Comparison of ENCODE assay signal across 14 cellular contexts in genomic region chr1:212489284-212489859, GRCh38. TPM values are rescaled to one million over a fixed set of nuclear protein-coding genes. Genes with fewer than 3 reads are reported as not detected.
DNase-seq lines count a peak whose midpoint lies in the region; ATAC-seq and TF ChIP-seq lines count a peak whose summit lies in the region.
"Had no signal": no experiment of that assay in that cellular context is flagged by ENCODE, and none has a peak within 500 bp of the region (broad histone marks: within the 10 kb centered on the region; RNA-seq: fewer than 3 reads in every experiment).

No MANE protein-coding gene starts in this region.

- peak overlapping the region; percentile 25 for H2BK5ac ChIP-seq in trophoblast cell (ENCODE audit: low read depth, low read length, poor library complexity)

- ATAC-seq in PC-3 (no peak), right cardiac atrium (no peak), GM21723 (IDR thresholded peaks at IDR 0.05; ENCODE audit: unreplicated experiment) (no peak)
- no peak for ATAC-seq in central memory CD8-positive, alpha-beta T cell (replicated peaks; ENCODE audit: extremely low read depth, poor library complexity, severe bottlenecking)

- peak overlapping the region; percentile 29 for H3K14ac ChIP-seq in trophoblast cell (ENCODE audit: low read length)

- no peak overlapping the region for H3K4me3 ChIP-seq in PC-3 (ENCODE audit: low read length)
- no peak overlapping the region for H3K4me3 ChIP-seq in trophoblast cell (ENCODE audit: low read depth, low read length)
- no peak overlapping the region for H3K4me3 ChIP-seq in right cardiac atrium (ENCODE audit: low read length)

- H3K9ac ChIP-seq in PC-3 (ENCODE audit: low read length) (peak overlapping the region; percentile 43), trophoblast cell (ENCODE audit: low read length) (no peak overlapping the region)

- no peaks in the 10 kb centered on the region for H3F3A ChIP-seq in PC-3 (ENCODE audit: low read length, unreplicated experiment)

- H2BK12ac ChIP-seq in trophoblast cell (ENCODE audit: low read length) = peak overlapping the region; percentile 15

- H3K4me1 ChIP-seq in PC-3 (ENCODE audit: insufficient read depth, low read length) (peaks cover 42% of the 10 kb centered on the region), trophoblast cell (ENCODE audit: control insufficient read depth in 1 of 2, insufficient read depth in 2 of 2, low read length in 2 of 2) (peaks cover 32 to 42% of the 10 kb centered on the region in 2 experiments), right cardiac atrium (ENCODE audit: control insufficient read depth, insufficient read depth, low read length) (no peaks in the 10 kb centered on the region)

- no peak overlapping the region for H3K4ac ChIP-seq in trophoblast cell (ENCODE audit: low read depth, low read length)

- H2BK120ac ChIP-seq in trophoblast cell (ENCODE audit: insufficient read depth, low read length, poor library complexity) = peak overlapping the region; percentile 14

- peaks cover 33% of the 10 kb centered on the region for H3K79me1 ChIP-seq in trophoblast cell (ENCODE audit: low read length)

- no peak for TF ChIP-seq CTCF in 22Rv1 (IDR thresholded peaks at IDR 0.05)
- no peak for TF ChIP-seq CTCF in PC-3 (conservative IDR thresholded peaks at IDR 0.05; ENCODE audit: low read depth, low read length)

- intact Hi-C loops in PC-3 (cut with micrococcal nuclease) = loop anchor here (5.0 kb wide), 1 partner anchor 528 kb away; the partner anchor contains the start of gene ANGEL2
- intact Hi-C loops in right cardiac atrium (cut with DNase I) = loop anchor here in 1 of 4 donors (5.0 kb wide), 1 partner anchor 138 kb away; no protein-coding TSS in a partner anchor

- H3K9me2 ChIP-seq in PC-3 (replicated peaks; ENCODE audit: low read length) = no peaks in the 10 kb centered on the region

- no peaks in the 10 kb centered on the region for H3K27me3 ChIP-seq in PC-3 (ENCODE audit: low read length)
- H3K27me3 ChIP-seq in trophoblast cell (ENCODE audit: insufficient read depth, low read length) = no peaks in the 10 kb centered on the region
- no peaks in the 10 kb centered on the region for H3K27me3 ChIP-seq in right cardiac atrium (ENCODE audit: control insufficient read depth, insufficient read depth)
- H3K27me3 ChIP-seq: brain microvascular endothelial cell had no signal

- H2AK5ac ChIP-seq in trophoblast cell (ENCODE audit: low read length) = peak overlapping the region; percentile 5

- no peak for DNase-seq in PC-3
- no peak for DNase-seq in central memory CD8-positive, alpha-beta T cell (ENCODE audit: low spot score in 2 of 2)
- no peak for DNase-seq in trophoblast cell
- no peak for DNase-seq in right cardiac atrium
- DNase-seq in activated gamma-delta T cell treated with Interleukin-2 at 50 U/mL for 16 hours = no peak
- no peak for DNase-seq in central memory CD4-positive, alpha-beta T cell
- DNase-seq: activated B cell treated with CpG ODN at 0.5 μM for 24 hours; activated gamma-delta T cell; effector memory CD8-positive, alpha-beta T cell; NCI-H2081 treated with DMSO at 0.1 percent for 48 hours; NCI-H524 treated with DMSO at 0.1 percent for 48 hours had no signal

- H3K9me3 ChIP-seq in PC-3 (ENCODE audit: low read length) (no peaks in the 10 kb centered on the region), trophoblast cell (ENCODE audit: insufficient read depth, low read depth, low read length) (peaks cover 2% of the 10 kb centered on the region), right cardiac atrium (ENCODE audit: control insufficient read depth, low read length) (no peaks in the 10 kb centered on the region)

- H3K9me3 Mint-ChIP-seq in central memory CD8-positive, alpha-beta T cell = no peaks in the 10 kb centered on the region
- H3K9me3 Mint-ChIP-seq: activated B cell treated with CpG ODN at 0.5 μM for 24 hours; effector memory CD8-positive, alpha-beta T cell had no signal

- no peak overlapping the region for H3K4me3 Mint-ChIP-seq in central memory CD8-positive, alpha-beta T cell
- H3K4me3 Mint-ChIP-seq: activated B cell treated with CpG ODN at 0.5 μM for 24 hours; effector memory CD8-positive, alpha-beta T cell had no signal

- H2AFZ ChIP-seq in PC-3 (ENCODE audit: low read length) (no peak overlapping the region), trophoblast cell (ENCODE audit: insufficient read depth, low read length, poor library complexity) (no peak overlapping the region)

- CTCF ChIA-PET in PC-3 (lab: Charles Lee) = interaction anchor here (0.6 to 1.5 kb wide), 2 partner anchors 13 to 33 kb away, joined by 3 to 5 read pairs; no protein-coding TSS in a partner anchor

- peak overlapping the region; percentile 69 for H3K27ac Mint-ChIP-seq in central memory CD8-positive, alpha-beta T cell (ENCODE audit: low read depth)
- H3K27ac Mint-ChIP-seq: activated B cell treated with CpG ODN at 0.5 μM for 24 hours; effector memory CD8-positive, alpha-beta T cell had no signal

- no peak overlapping the region for H3K18ac ChIP-seq in trophoblast cell (ENCODE audit: low read length)

- H3K27me3 Mint-ChIP-seq in central memory CD8-positive, alpha-beta T cell = peaks cover 11% of the 10 kb centered on the region

- H3K36me3 ChIP-seq in PC-3 (ENCODE audit: low read depth, low read length) = no peaks in the 10 kb centered on the region
- no peaks in the 10 kb centered on the region for H3K36me3 ChIP-seq in trophoblast cell (ENCODE audit: control insufficient read depth in 1 of 2, insufficient read depth in 2 of 2, low read length in 2 of 2)
- H3K36me3 ChIP-seq: brain microvascular endothelial cell had no signal

- H3K4me1 Mint-ChIP-seq in central memory CD8-positive, alpha-beta T cell = peaks cover 5% of the 10 kb centered on the region

- H4K91ac ChIP-seq in trophoblast cell (ENCODE audit: low read depth, low read length) = peak overlapping the region; percentile 58

- no peak overlapping the region for H3K4me2 ChIP-seq in PC-3 (ENCODE audit: low read length)
- no peak overlapping the region for H3K4me2 ChIP-seq in trophoblast cell (ENCODE audit: low read length)

- H3K79me2 ChIP-seq in PC-3 (ENCODE audit: low read length) (no peaks in the 10 kb centered on the region), trophoblast cell (ENCODE audit: control insufficient read depth, insufficient read depth, low read length, poor library complexity) (no peaks in the 10 kb centered on the region)

- no peak overlapping the region for H3K23ac ChIP-seq in trophoblast cell (ENCODE audit: low read length)

- no peak overlapping the region for H4K8ac ChIP-seq in trophoblast cell (ENCODE audit: low read depth, low read length)

- H3K27ac ChIP-seq in 22Rv1 = peak overlapping the region; percentile 57
- peak overlapping the region; percentile 60 for H3K27ac ChIP-seq in PC-3 (ENCODE audit: low read length)
- H3K27ac ChIP-seq in trophoblast cell (ENCODE audit: low read depth, low read length) = peak overlapping the region; percentile 71
- H3K27ac ChIP-seq in right cardiac atrium (ENCODE audit: low read length) = no peak overlapping the region

- H4K12ac ChIP-seq in trophoblast cell (ENCODE audit: low read depth, low read length) = no peak overlapping the region

- peaks cover 1% of the 10 kb centered on the region for H3K36me3 Mint-ChIP-seq in central memory CD8-positive, alpha-beta T cell (ENCODE audit: insufficient read depth)

- WGBS in trophoblast cell (ENCODE audit: extremely low coverage, insufficient coverage, insufficient read length) = no CpG with 5 or more reads among the region's 4 CpGs
- WGBS in right cardiac atrium = 91% methylated on average over 4 of the region's 4 CpGs

- POLR2A ChIA-PET in PC-3 (lab: Charles Lee; ENCODE audit: unreplicated experiment) = interaction anchor here (0.6 to 0.9 kb wide), 2 partner anchors 25 to 119 kb away, joined by 3 read pairs; no protein-coding TSS in a partner anchor

- H4K20me1 ChIP-seq in PC-3 (ENCODE audit: low read length) = no peaks in the 10 kb centered on the region

- BruUV-seq in PC-3 (replicated peaks; lab: Mats Ljungman, UMichigan) = no TSS peak

RNA-seq across cellular contexts. Expression of gene NENF, which starts 56.7 kb away (rescaled TPM):
- total RNA-seq in PC-3 (2014; rRNA removed) (153 and 161 TPM in 2 replicates), right cardiac atrium (100 to 1,000 TPM in 3 of 4 donors, 10 to 100 TPM in 1; 99.4 to 117 (median 104) TPM)
- 18.4 and 19.1 TPM in 2 replicates for polyA plus RNA-seq in trophoblast cell (2013)
- 121 TPM for polyA plus RNA-seq in right cardiac atrium
